In genomic region chrX:107979534-107979933, GRCh38 we compare ENCODE assay signal across 17 cellular contexts. TPM values are rescaled to one million over a fixed set of nuclear protein-coding genes. Genes with fewer than 3 reads are reported as not detected.
A peak's percentile ranks its signal among the peaks of the same experiment; 100 is the strongest.
DNase-seq lines count a peak whose midpoint lies in the region; ATAC-seq lines count a peak whose summit lies in the region.
"Had no signal": no experiment of that assay in that cellular context is flagged by ENCODE, and none has a peak within 500 bp of the region (broad histone marks: within the 10 kb centered on the region; RNA-seq: fewer than 3 reads in every experiment).

No MANE protein-coding gene starts in this region.

- H3K36me3 Mint-ChIP-seq in T-helper 17 cell (ENCODE audit: low read depth), result no peaks in the 10 kb centered on the region

- ATAC-seq in activated CD4-positive, CD25-positive, alpha-beta regulatory T cell treated with anti-CD3 and anti-CD28 coated beads, Interleukin-2, amount 50 U/mL, for 24 hours, result peak; percentile 48 to 62
- no peak for ATAC-seq in T-helper 17 cell
- ATAC-seq in HG03432 (IDR thresholded peaks at IDR 0.05; ENCODE audit: unreplicated experiment), result no peak
- ATAC-seq in HG03378 (IDR thresholded peaks at IDR 0.05; ENCODE audit: unreplicated experiment), result no peak

- peaks cover 0 to 15% of the 10 kb centered on the region in 2 experiments for H3K36me3 ChIP-seq in mesenchymal stem cell (ENCODE audit: control insufficient read depth in 1 of 2, insufficient read depth in 2 of 2, low read depth in 1 of 2, low read length in 2 of 2)
- H3K36me3 ChIP-seq: MG63 had no signal

- H3K18ac ChIP-seq in mesenchymal stem cell (ENCODE audit: low read depth in 1 of 2, low read length in 2 of 2), result no peak overlapping the region

- DNase-seq in activated CD4-positive, CD25-positive, alpha-beta regulatory T cell treated with anti-CD3 and anti-CD28 coated beads, Interleukin-2, amount 50 U/mL, for 72 hours, result no peak
- DNase-seq in stimulated activated CD4-positive, alpha-beta T cell treated with anti-CD3 and anti-CD28 coated beads, Interleukin-1b, Interleukin-23, amount 100 ng/mL, for 48 hours, result peak; percentile 14
- DNase-seq in stimulated activated CD4-positive, alpha-beta T cell treated with anti-CD3 and anti-CD28 coated beads, Interleukin-4, amount 100 ng/mL, for 24 hours, result no peak
- no peak for DNase-seq in T-helper 17 cell
- DNase-seq in mesenchymal stem cell, result no peak
- DNase-seq: COR-L47, KG1, MG63, NCI-H1092 treated with DMSO at 0.1 percent for 48 hours, NCI-H1694, NCI-H69, PC-9 had no signal

- H2BK12ac ChIP-seq in mesenchymal stem cell (ENCODE audit: low read length in 2 of 2), result no peak overlapping the region

- H4K91ac ChIP-seq in mesenchymal stem cell (ENCODE audit: low read length), result no peak overlapping the region

- H2AK5ac ChIP-seq in mesenchymal stem cell (ENCODE audit: low read length, severe bottlenecking), result no peak overlapping the region

- no peaks in the 10 kb centered on the region for H3K27me3 Mint-ChIP-seq in T-helper 17 cell

- H2AFZ ChIP-seq in mesenchymal stem cell (ENCODE audit: low read depth, low read length), result no peak overlapping the region
- H2AFZ ChIP-seq: PC-9 had no signal

- H3K4me1 Mint-ChIP-seq in T-helper 17 cell, result peaks cover 3% of the 10 kb centered on the region

- no peaks in the 10 kb centered on the region for H3K4me1 ChIP-seq in mesenchymal stem cell (ENCODE audit: control insufficient read depth, insufficient read depth, low read depth, low read length)

- H3K9ac ChIP-seq in mesenchymal stem cell (ENCODE audit: low read length), result no peak overlapping the region

- H3K27ac ChIP-seq in mesenchymal stem cell (ENCODE audit: low read length, poor library complexity, severe bottlenecking), result no peak overlapping the region
- H3K27ac ChIP-seq: 22Rv1, C4-2B, PC-9 had no signal

- H3K4me3 Mint-ChIP-seq in T-helper 17 cell, result no peak overlapping the region

- H3K9me3 ChIP-seq in T-helper 17 cell (ENCODE audit: control insufficient read depth, low read length, poor library complexity, severe bottlenecking) (no peaks in the 10 kb centered on the region), mesenchymal stem cell (ENCODE audit: control insufficient read depth, low read length) (no peaks in the 10 kb centered on the region)
- H3K9me3 ChIP-seq: MG63 had no signal

- H3K4ac ChIP-seq in mesenchymal stem cell (ENCODE audit: low read depth in 1 of 2, low read length in 2 of 2), result no peak overlapping the region

- peak overlapping the region; percentile 24 for H3K27ac Mint-ChIP-seq in T-helper 17 cell

- H3K23ac ChIP-seq in mesenchymal stem cell (ENCODE audit: low read length in 2 of 2), result no peak overlapping the region

- no peak overlapping the region for H2BK5ac ChIP-seq in mesenchymal stem cell (ENCODE audit: low read depth, low read length, poor library complexity, severe bottlenecking)

- no peak overlapping the region for H2BK15ac ChIP-seq in mesenchymal stem cell (ENCODE audit: low read depth, poor library complexity, severe bottlenecking)

- no peak overlapping the region for H4K8ac ChIP-seq in mesenchymal stem cell (ENCODE audit: low read length)

- no peaks in the 10 kb centered on the region for H3K79me1 ChIP-seq in mesenchymal stem cell (replicated peaks; ENCODE audit: low read length, poor library complexity, severe bottlenecking)

- H3K4me3 ChIP-seq in mesenchymal stem cell (ENCODE audit: insufficient read depth in 1 of 2, low read depth in 1 of 2, low read length in 2 of 2), result no peak overlapping the region
- H3K4me3 ChIP-seq: MG63, PC-9 had no signal

- H3K4me2 ChIP-seq in mesenchymal stem cell (ENCODE audit: low read length, poor library complexity, severe bottlenecking), result no peak overlapping the region
- H3K4me2 ChIP-seq: PC-9 had no signal

- no peak overlapping the region for H2BK120ac ChIP-seq in mesenchymal stem cell (ENCODE audit: low read depth, low read length)

- no peak overlapping the region for H3K14ac ChIP-seq in mesenchymal stem cell (ENCODE audit: low read length in 2 of 2)

- H3K27me3 ChIP-seq in mesenchymal stem cell (ENCODE audit: control insufficient read depth in 1 of 2, insufficient read depth in 1 of 2, low read length in 2 of 2), result peaks cover 0 to 32% of the 10 kb centered on the region in 2 experiments
- H3K27me3 ChIP-seq: MG63 had no signal

RNA-seq across cellular contexts. Expression of gene TEX13B, which starts 2.6 kb away (rescaled TPM):
- not detected for total RNA-seq in T-helper 17 cell
- not detected for polyA plus RNA-seq in mesenchymal stem cell (2013, experiment 1 of 2)
- polyA plus RNA-seq in mesenchymal stem cell (2013, experiment 2 of 2), result not detected
- total RNA-seq: PC-9 had no signal

Comparison
In these comparisons a context has a peak if more than half of its experiments do, and no peak if none do; other contexts are left out.
1. ATAC-seq: peak in activated CD4-positive, CD25-positive, alpha-beta regulatory T cell treated with anti-CD3 and anti-CD28 coated beads, Interleukin-2, amount 50 U/mL, for 24 hours (2 of 2); none in T-helper 17 cell (single experiment), HG03432 (single experiment) and HG03378 (single experiment).